ENCODE assay signal across 1 cellular context in the genomic region with DNA sequence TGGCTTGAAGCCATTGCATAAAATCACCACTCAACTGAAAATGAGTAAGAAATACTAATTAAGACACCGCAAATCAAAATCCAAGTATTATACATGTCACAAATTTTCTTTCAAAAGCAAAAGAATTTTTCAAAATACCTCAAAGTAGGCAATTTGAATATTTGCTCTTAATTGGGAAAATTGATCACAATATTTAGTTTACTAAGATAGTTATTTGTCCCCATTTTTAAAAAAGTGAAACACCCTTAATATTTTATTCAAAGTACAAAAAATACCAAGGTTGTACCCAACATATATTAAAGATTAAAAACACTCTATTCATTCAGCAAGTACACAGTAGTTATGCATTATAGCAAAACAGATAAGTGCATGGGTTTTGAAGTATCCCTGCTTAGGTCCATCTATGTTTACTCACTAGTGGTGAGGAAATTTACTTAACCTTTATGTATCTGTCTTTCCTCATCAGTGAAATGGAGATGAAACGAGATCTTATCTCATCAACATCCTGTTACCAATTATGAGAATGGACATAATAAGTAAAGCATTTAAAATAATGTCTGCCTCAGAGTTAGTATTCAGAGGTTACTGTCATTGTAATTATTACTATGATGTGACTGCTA.
TF ChIP-seq lines count a peak whose summit lies in the region.

No MANE protein-coding gene starts in this region.

TF ChIP-seq in HepG2, 621 proteins besides CTCF, POLR2A, EP300 and RAD21 (continued from another document and continues in another):
- peak; percentile 71; the same call in 1 of the 2 replicates for TF ChIP-seq TOE1 (CRISPR knock-in tag; IDR thresholded peaks at IDR 0.05)
- TF ChIP-seq SRY (CRISPR knock-in tag; IDR thresholded peaks at IDR 0.05) = no peak
- TF ChIP-seq, protein P1, sequence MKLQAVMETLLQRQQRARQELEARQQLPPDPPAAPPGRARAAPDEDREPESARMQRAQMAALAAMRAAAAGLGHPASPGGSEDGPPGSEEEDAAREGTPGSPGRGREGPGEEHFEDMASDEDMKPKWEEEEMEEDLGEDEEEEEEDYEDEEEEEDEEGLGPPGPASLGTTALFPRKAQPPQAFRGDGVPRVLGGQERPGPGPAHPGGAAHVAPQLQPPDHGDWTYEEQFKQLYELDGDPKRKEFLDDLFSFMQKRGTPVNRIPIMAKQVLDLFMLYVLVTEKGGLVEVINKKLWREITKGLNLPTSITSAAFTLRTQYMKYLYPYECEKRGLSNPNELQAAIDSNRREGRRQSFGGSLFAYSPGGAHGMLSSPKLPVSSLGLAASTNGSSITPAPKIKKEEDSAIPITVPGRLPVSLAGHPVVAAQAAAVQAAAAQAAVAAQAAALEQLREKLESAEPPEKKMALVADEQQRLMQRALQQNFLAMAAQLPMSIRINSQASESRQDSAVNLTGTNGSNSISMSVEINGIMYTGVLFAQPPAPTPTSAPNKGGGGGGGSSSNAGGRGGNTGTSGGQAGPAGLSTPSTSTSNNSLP (IDR thresholded peaks at IDR 0.05; ENCODE audit: low read depth, low read length) = peak; percentile 80
- TF ChIP-seq, protein P2, sequence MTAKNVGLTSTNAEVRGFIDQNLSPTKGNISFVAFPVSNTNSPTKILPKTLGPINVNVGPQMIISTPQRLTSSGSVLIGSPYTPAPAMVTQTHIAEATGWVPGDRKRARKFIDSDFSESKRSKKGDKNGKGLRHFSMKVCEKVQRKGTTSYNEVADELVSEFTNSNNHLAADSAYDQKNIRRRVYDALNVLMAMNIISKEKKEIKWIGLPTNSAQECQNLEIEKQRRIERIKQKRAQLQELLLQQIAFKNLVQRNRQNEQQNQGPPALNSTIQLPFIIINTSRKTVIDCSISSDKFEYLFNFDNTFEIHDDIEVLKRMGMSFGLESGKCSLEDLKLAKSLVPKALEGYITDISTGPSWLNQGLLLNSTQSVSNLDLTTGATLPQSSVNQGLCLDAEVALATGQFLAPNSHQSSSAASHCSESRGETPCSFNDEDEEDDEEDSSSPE (CRISPR knock-in tag; IDR thresholded peaks at IDR 0.05) = no peak
- TF ChIP-seq NONO (IDR thresholded peaks at IDR 0.05) = no peak
- peak; percentile 78 for TF ChIP-seq NONO (CRISPR knock-in tag; conservative IDR thresholded peaks at IDR 0.05)
- no peak for TF ChIP-seq FOXC1 (CRISPR knock-in tag; IDR thresholded peaks at IDR 0.05; ENCODE audit: borderline replicate concordance)
- peak in 1 of 2 experiments; percentile 87; a peak in 2 of 4 replicates for TF ChIP-seq ATF4 (CRISPR knock-in tag; IDR thresholded peaks at IDR 0.05)
- TF ChIP-seq ZNF609 (CRISPR knock-in tag; IDR thresholded peaks at IDR 0.05; ENCODE audit: borderline replicate concordance) = peak; percentile 96
- TF ChIP-seq HNRNPL (IDR thresholded peaks at IDR 0.05; ENCODE audit: low read depth, low read length) = no peak
- no peak for TF ChIP-seq ZNF546 (CRISPR knock-in tag; conservative IDR thresholded peaks at IDR 0.05)
- 0 out of 2 replicates have a peak, but pooled peaks have one; percentile 43 for TF ChIP-seq ZFP36L1 (CRISPR knock-in tag; IDR thresholded peaks at IDR 0.05)
- peak; percentile 62; the same call in 1 of the 2 replicates for TF ChIP-seq ZNF205 (CRISPR knock-in tag; IDR thresholded peaks at IDR 0.05)
- no peak for TF ChIP-seq FOXM1 (CRISPR knock-in tag; IDR thresholded peaks at IDR 0.05)
- peak; percentile 33; the same call in 1 of the 2 replicates for TF ChIP-seq YEATS4 (CRISPR knock-in tag; IDR thresholded peaks at IDR 0.05; ENCODE audit: borderline replicate concordance)
- TF ChIP-seq ELF3 (CRISPR knock-in tag; IDR thresholded peaks at IDR 0.05) = peak; percentile 98
- TF ChIP-seq ZNF18 (CRISPR knock-in tag; IDR thresholded peaks at IDR 0.05; ENCODE audit: insufficient replicate concordance) = no peak
- peak; percentile 93 for TF ChIP-seq MLX (CRISPR knock-in tag; IDR thresholded peaks at IDR 0.05)
- no peak for TF ChIP-seq ZNF207 (IDR thresholded peaks at IDR 0.05; ENCODE audit: borderline replicate concordance)
- no peak for TF ChIP-seq GABPB1 (CRISPR knock-in tag; IDR thresholded peaks at IDR 0.05)
- peak; percentile 75 for TF ChIP-seq ZNF644 (CRISPR knock-in tag; IDR thresholded peaks at IDR 0.05; ENCODE audit: low read depth)
- TF ChIP-seq TBL1XR1 (IDR thresholded peaks at IDR 0.05; ENCODE audit: borderline replicate concordance, low read length, partially characterized antibody) = peak; percentile 74
- TF ChIP-seq ZNF468 (CRISPR knock-in tag; IDR thresholded peaks at IDR 0.05) = no peak
- peak; percentile 98 for TF ChIP-seq MED13 (CRISPR knock-in tag; IDR thresholded peaks at IDR 0.05)
- no peak for TF ChIP-seq NPAS2 (CRISPR knock-in tag; IDR thresholded peaks at IDR 0.05; ENCODE audit: borderline replicate concordance)
- TF ChIP-seq, protein P3, sequence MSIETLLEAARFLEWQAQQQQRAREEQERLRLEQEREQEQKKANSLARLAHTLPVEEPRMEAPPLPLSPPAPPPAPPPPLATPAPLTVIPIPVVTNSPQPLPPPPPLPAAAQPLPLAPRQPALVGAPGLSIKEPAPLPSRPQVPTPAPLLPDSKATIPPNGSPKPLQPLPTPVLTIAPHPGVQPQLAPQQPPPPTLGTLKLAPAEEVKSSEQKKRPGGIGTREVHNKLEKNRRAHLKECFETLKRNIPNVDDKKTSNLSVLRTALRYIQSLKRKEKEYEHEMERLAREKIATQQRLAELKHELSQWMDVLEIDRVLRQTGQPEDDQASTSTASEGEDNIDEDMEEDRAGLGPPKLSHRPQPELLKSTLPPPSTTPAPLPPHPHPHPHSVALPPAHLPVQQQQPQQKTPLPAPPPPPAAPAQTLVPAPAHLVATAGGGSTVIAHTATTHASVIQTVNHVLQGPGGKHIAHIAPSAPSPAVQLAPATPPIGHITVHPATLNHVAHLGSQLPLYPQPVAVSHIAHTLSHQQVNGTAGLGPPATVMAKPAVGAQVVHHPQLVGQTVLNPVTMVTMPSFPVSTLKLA (IDR thresholded peaks at IDR 0.05) = no peak
- TF ChIP-seq MBD4 (IDR thresholded peaks at IDR 0.05; ENCODE audit: borderline replicate concordance, low read length) = peak; percentile 100
- TF ChIP-seq ZNF253 (CRISPR knock-in tag; IDR thresholded peaks at IDR 0.05; ENCODE audit: borderline replicate concordance) = no peak
- TF ChIP-seq, protein P4, sequence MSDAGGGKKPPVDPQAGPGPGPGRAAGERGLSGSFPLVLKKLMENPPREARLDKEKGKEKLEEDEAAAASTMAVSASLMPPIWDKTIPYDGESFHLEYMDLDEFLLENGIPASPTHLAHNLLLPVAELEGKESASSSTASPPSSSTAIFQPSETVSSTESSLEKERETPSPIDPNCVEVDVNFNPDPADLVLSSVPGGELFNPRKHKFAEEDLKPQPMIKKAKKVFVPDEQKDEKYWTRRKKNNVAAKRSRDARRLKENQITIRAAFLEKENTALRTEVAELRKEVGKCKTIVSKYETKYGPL (CRISPR knock-in tag; IDR thresholded peaks at IDR 0.05) = no peak; the same call in 1 of the 2 replicates
- no peak for TF ChIP-seq ZNF333 (CRISPR knock-in tag; IDR thresholded peaks at IDR 0.05; ENCODE audit: borderline replicate concordance)
- TF ChIP-seq STAG1 (CRISPR knock-in tag; IDR thresholded peaks at IDR 0.05) = peak; percentile 27; the same call in 1 of the 2 replicates
- peak; percentile 97 for TF ChIP-seq SOX5 (CRISPR knock-in tag; IDR thresholded peaks at IDR 0.05; ENCODE audit: borderline replicate concordance)
- peak; percentile 86 for TF ChIP-seq TEAD3 (CRISPR knock-in tag; optimal IDR thresholded peaks at IDR 0.05; ENCODE audit: borderline replicate concordance)
- TF ChIP-seq FOXP1 (IDR thresholded peaks at IDR 0.05) = peak; percentile 66; the same call in 1 of the 2 replicates
- peak; percentile 99 for TF ChIP-seq FOXP1 (CRISPR knock-in tag; IDR thresholded peaks at IDR 0.05)
- no peak for TF ChIP-seq NR0B2 (CRISPR knock-in tag; IDR thresholded peaks at IDR 0.05)
- no peak for TF ChIP-seq ARHGAP35 (CRISPR knock-in tag; IDR thresholded peaks at IDR 0.05; ENCODE audit: borderline replicate concordance)
- TF ChIP-seq GATA4 (IDR thresholded peaks at IDR 0.05; ENCODE audit: borderline replicate concordance, low read depth) = peak; percentile 100
- TF ChIP-seq XBP1 (CRISPR knock-in tag; IDR thresholded peaks at IDR 0.05) = 0 out of 2 replicates have a peak, but pooled peaks have one; percentile 43
- TF ChIP-seq RCOR2 (CRISPR knock-in tag; IDR thresholded peaks at IDR 0.05) = peak; percentile 96
- TF ChIP-seq ZBTB38 (CRISPR knock-in tag; IDR thresholded peaks at IDR 0.05) = no peak
- TF ChIP-seq MXD4 (CRISPR knock-in tag; IDR thresholded peaks at IDR 0.05) = peak; percentile 56; the same call in 1 of the 2 replicates
- TF ChIP-seq, protein P5, sequence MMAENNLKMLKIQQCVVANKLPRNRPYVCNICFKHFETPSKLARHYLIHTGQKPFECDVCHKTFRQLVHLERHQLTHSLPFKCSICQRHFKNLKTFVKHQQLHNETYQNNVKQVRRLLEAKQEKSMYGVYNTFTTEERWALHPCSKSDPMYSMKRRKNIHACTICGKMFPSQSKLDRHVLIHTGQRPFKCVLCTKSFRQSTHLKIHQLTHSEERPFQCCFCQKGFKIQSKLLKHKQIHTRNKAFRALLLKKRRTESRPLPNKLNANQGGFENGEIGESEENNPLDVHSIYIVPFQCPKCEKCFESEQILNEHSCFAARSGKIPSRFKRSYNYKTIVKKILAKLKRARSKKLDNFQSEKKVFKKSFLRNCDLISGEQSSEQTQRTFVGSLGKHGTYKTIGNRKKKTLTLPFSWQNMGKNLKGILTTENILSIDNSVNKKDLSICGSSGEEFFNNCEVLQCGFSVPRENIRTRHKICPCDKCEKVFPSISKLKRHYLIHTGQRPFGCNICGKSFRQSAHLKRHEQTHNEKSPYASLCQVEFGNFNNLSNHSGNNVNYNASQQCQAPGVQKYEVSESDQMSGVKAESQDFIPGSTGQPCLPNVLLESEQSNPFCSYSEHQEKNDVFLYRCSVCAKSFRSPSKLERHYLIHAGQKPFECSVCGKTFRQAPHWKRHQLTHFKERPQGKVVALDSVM (CRISPR knock-in tag; IDR thresholded peaks at IDR 0.05) = no peak
- TF ChIP-seq, protein P6, sequence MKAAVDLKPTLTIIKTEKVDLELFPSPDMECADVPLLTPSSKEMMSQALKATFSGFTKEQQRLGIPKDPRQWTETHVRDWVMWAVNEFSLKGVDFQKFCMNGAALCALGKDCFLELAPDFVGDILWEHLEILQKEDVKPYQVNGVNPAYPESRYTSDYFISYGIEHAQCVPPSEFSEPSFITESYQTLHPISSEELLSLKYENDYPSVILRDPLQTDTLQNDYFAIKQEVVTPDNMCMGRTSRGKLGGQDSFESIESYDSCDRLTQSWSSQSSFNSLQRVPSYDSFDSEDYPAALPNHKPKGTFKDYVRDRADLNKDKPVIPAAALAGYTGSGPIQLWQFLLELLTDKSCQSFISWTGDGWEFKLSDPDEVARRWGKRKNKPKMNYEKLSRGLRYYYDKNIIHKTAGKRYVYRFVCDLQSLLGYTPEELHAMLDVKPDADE (CRISPR knock-in tag; IDR thresholded peaks at IDR 0.05) = no peak
